In the genomic region with DNA sequence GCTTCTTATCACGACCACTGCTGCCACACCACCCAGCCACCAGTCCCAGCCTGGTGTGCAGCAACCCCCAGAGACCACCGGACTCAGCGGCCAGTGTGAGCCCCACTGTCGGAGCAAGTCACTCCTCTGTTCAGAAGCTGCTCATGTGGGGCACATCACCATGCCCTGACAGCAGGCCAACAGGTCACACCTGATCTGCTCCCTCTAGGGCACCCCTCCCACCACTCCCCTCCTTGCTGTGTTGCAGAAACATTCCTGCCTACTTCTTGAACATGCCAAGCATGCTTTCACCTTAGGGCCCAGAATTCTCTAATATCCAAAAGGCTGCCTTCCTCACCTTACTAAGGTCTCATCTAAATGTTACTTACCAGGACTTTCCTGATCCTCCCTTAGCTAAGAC, we compare ENCODE assay signal across 11 cellular contexts.
DNase-seq lines count a peak whose midpoint lies in the region; ATAC-seq and TF ChIP-seq lines count a peak whose summit lies in the region.
"Had no signal": no experiment of that assay in that cellular context is flagged by ENCODE, and none has a peak within 500 bp of the region (broad histone marks: within the 10 kb centered on the region; RNA-seq: fewer than 3 reads in every experiment).

No MANE protein-coding gene starts in this region.

- no peak for TF ChIP-seq POLR2A in esophagus squamous epithelium (IDR thresholded peaks at IDR 0.05)
- no peak for TF ChIP-seq POLR2A in tibial nerve (IDR thresholded peaks at IDR 0.05)

- peaks cover 20 to 78% (median 60%) of the 10 kb centered on the region in 7 donors for H3K4me1 Mint-ChIP-seq in naive thymus-derived CD4-positive, alpha-beta T cell
- H3K4me1 Mint-ChIP-seq in CD8-positive, alpha-beta memory T cell, result peaks cover 10 to 22% (median 20%) of the 10 kb centered on the region in 3 donors

- H3K4me3 Mint-ChIP-seq in naive thymus-derived CD4-positive, alpha-beta T cell, result no peak overlapping the region
- no peak overlapping the region for H3K4me3 Mint-ChIP-seq in CD8-positive, alpha-beta memory T cell
- H3K4me3 Mint-ChIP-seq: activated naive CD4-positive, alpha-beta T cell treated with anti-CD3 and anti-CD28 coated beads, Interleukin-2, amount 50 U/mL, for 24 hours had no signal

- DNase-seq in activated CD8-positive, alpha-beta memory T cell treated with anti-CD3 and anti-CD28 coated beads for 24 hours, result peak; percentile 47
- no peak for DNase-seq in activated CD8-positive, alpha-beta memory T cell treated with anti-CD3 and anti-CD28 coated beads, Interleukin-2, amount 50 U/mL, for 48 hours
- no peak for DNase-seq in esophagus squamous epithelium (lab: John Stamatoyannopoulos, UW)
- DNase-seq in naive thymus-derived CD4-positive, alpha-beta T cell, result no peak
- DNase-seq in tibial nerve (ENCODE audit: low spot score in 2 of 2), result no peak
- DNase-seq in CD8-positive, alpha-beta memory T cell, result no peak
- no peak for DNase-seq in DMS114 treated with DMSO at 0.1 percent for 48 hours (lab: John Stamatoyannopoulos, UW; ENCODE audit: unreplicated experiment)
- DNase-seq: stimulated activated naive CD4-positive, alpha-beta T cell; WERI-Rb-1 had no signal

- H3K27me3 Mint-ChIP-seq in naive thymus-derived CD4-positive, alpha-beta T cell, result no peaks in the 10 kb centered on the region
- no peaks in the 10 kb centered on the region for H3K27me3 Mint-ChIP-seq in CD8-positive, alpha-beta memory T cell
- H3K27me3 Mint-ChIP-seq: activated naive CD4-positive, alpha-beta T cell treated with anti-CD3 and anti-CD28 coated beads, Interleukin-2, amount 50 U/mL, for 24 hours had no signal

- TF ChIP-seq CTCF in esophagus squamous epithelium (IDR thresholded peaks at IDR 0.05) (no peak), tibial nerve (IDR thresholded peaks at IDR 0.05) (no peak)

- ATAC-seq in naive thymus-derived CD4-positive, alpha-beta T cell, result no peak
- ATAC-seq in GM21737 (IDR thresholded peaks at IDR 0.05; ENCODE audit: unreplicated experiment), result no peak

- H3K27ac ChIP-seq in esophagus squamous epithelium (peak overlapping the region; percentile 36 to 88 (median 76)), tibial nerve (peak overlapping the region; percentile 58 to 92 (median 82))
- no peak overlapping the region for H3K27ac ChIP-seq in naive thymus-derived CD4-positive, alpha-beta T cell (ENCODE audit: low read depth, low read length)
- no peak overlapping the region for H3K27ac ChIP-seq in CD8-positive, alpha-beta memory T cell (ENCODE audit: low read depth, low read length)
- H3K27ac ChIP-seq: WERI-Rb-1 had no signal

- TF ChIP-seq EP300 in tibial nerve (IDR thresholded peaks at IDR 0.05), result no peak

- CTCF ChIA-PET in naive thymus-derived CD4-positive, alpha-beta T cell (lab: Charles Lee), result no interaction called here
- CTCF ChIA-PET in CD8-positive, alpha-beta memory T cell (lab: Charles Lee), result no interaction called here

- intact Hi-C loops in esophagus squamous epithelium (cut with DNase I), result no loop called here
- intact Hi-C loops in naive thymus-derived CD4-positive, alpha-beta T cell (cut with micrococcal nuclease), result loop anchor here in 1 of 2 donors (5.0 to 10.0 kb wide), 2 partner anchors 63 to 210 kb away; no protein-coding TSS in a partner anchor

- no peak overlapping the region for H3K4me3 ChIP-seq in esophagus squamous epithelium
- H3K4me3 ChIP-seq in naive thymus-derived CD4-positive, alpha-beta T cell (ENCODE audit: low read length), result no peak overlapping the region
- no peak overlapping the region for H3K4me3 ChIP-seq in tibial nerve
- no peak overlapping the region for H3K4me3 ChIP-seq in CD8-positive, alpha-beta memory T cell (ENCODE audit: low read length)

- H3K9me3 ChIP-seq in esophagus squamous epithelium (no peaks in the 10 kb centered on the region), tibial nerve (no peaks in the 10 kb centered on the region)
- no peaks in the 10 kb centered on the region for H3K9me3 ChIP-seq in naive thymus-derived CD4-positive, alpha-beta T cell (ENCODE audit: control insufficient read depth in 2 of 3, low read length in 3 of 3)
- no peaks in the 10 kb centered on the region for H3K9me3 ChIP-seq in CD8-positive, alpha-beta memory T cell (ENCODE audit: low read length)

- 56 to 65% methylated on average over 4 of the region's 4 CpGs for WGBS in esophagus squamous epithelium, 2 donors
- WGBS in tibial nerve, 2 donors, result 71 to 76% methylated on average over 4 of the region's 4 CpGs

- H3K36me3 ChIP-seq in esophagus squamous epithelium (peaks cover 0 to 9% (median 0%) of the 10 kb centered on the region in 3 donors), tibial nerve (no peaks in the 10 kb centered on the region)
- H3K36me3 ChIP-seq in naive thymus-derived CD4-positive, alpha-beta T cell (ENCODE audit: control insufficient read depth in 2 of 3, insufficient read depth in 3 of 3, low read length in 3 of 3), result peaks cover 0 to 16% (median 0%) of the 10 kb centered on the region in 3 experiments
- H3K36me3 ChIP-seq in CD8-positive, alpha-beta memory T cell (ENCODE audit: insufficient read depth, low read length), result no peaks in the 10 kb centered on the region

- peak overlapping the region; percentile 6 to 90 (median 65) for H3K27ac Mint-ChIP-seq in naive thymus-derived CD4-positive, alpha-beta T cell
- H3K27ac Mint-ChIP-seq in CD8-positive, alpha-beta memory T cell, result peak overlapping the region in 3 of 8 donors; percentile 11 to 50 (median 44)

- no peaks in the 10 kb centered on the region for H3K27me3 ChIP-seq in esophagus squamous epithelium
- no peaks in the 10 kb centered on the region for H3K27me3 ChIP-seq in naive thymus-derived CD4-positive, alpha-beta T cell (ENCODE audit: control insufficient read depth in 2 of 2, insufficient read depth in 2 of 2, low read length in 2 of 2)
- no peaks in the 10 kb centered on the region for H3K27me3 ChIP-seq in tibial nerve
- H3K27me3 ChIP-seq in CD8-positive, alpha-beta memory T cell (ENCODE audit: insufficient read depth, low read length, poor library complexity, severe bottlenecking), result no peaks in the 10 kb centered on the region

- POLR2A ChIA-PET in naive thymus-derived CD4-positive, alpha-beta T cell (lab: Charles Lee), result interaction anchor here (1.9 kb wide), 1 partner anchor 8 kb away, joined by 10 read pairs; no protein-coding TSS in a partner anchor
- POLR2A ChIA-PET in CD8-positive, alpha-beta memory T cell (lab: Charles Lee), result no interaction called here

- H3K9me3 Mint-ChIP-seq in naive thymus-derived CD4-positive, alpha-beta T cell, result no peaks in the 10 kb centered on the region
- H3K9me3 Mint-ChIP-seq in CD8-positive, alpha-beta memory T cell, result no peaks in the 10 kb centered on the region
- H3K9me3 Mint-ChIP-seq: activated naive CD4-positive, alpha-beta T cell treated with anti-CD3 and anti-CD28 coated beads, Interleukin-2, amount 50 U/mL, for 24 hours had no signal

- H3K4me1 ChIP-seq in esophagus squamous epithelium, result peaks cover 22 to 62% (median 27%) of the 10 kb centered on the region in 3 donors
- H3K4me1 ChIP-seq in naive thymus-derived CD4-positive, alpha-beta T cell (ENCODE audit: control insufficient read depth in 2 of 2, insufficient read depth in 2 of 2, low read length in 2 of 2), result peaks cover 0 to 31% of the 10 kb centered on the region in 2 donors
- H3K4me1 ChIP-seq in tibial nerve, result peaks cover 0 to 81% (median 50%) of the 10 kb centered on the region in 4 donors
- H3K4me1 ChIP-seq in CD8-positive, alpha-beta memory T cell (ENCODE audit: insufficient read depth, low read length), result peaks cover 29% of the 10 kb centered on the region

- peaks cover 0 to 18% (median 0%) of the 10 kb centered on the region in 5 donors for H3K36me3 Mint-ChIP-seq in naive thymus-derived CD4-positive, alpha-beta T cell
- peaks cover 0 to 37% (median 8%) of the 10 kb centered on the region in 3 donors for H3K36me3 Mint-ChIP-seq in CD8-positive, alpha-beta memory T cell

Comparison
In these comparisons a context has a peak if more than half of its experiments do, and no peak if none do; other contexts are left out.
1. H3K27ac ChIP-seq: peak in esophagus squamous epithelium (4 of 4) and tibial nerve (4 of 4); none in naive thymus-derived CD4-positive, alpha-beta T cell (single experiment) and CD8-positive, alpha-beta memory T cell (single experiment).